ENCODE assay signal across 16 cellular contexts in the genomic region with DNA sequence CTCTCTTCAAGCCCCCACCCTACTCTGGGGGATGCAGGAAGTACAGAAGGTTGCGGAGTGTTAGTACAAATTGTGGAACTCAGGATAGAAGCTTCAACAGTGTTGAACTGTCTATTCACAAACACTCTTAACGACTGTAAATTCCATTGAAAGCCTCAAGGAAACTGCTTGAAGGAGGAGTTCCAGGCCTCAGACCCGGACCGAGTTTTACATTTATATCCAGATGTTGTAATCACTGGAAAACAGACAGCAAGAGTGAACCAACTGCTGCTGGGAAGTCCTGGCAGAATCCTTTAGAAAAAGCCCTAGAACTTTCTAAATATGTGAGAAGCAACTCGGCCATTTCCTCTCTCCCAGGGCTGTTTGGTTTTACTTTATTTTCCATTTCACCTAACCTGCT.
DNase-seq lines count a peak whose midpoint lies in the region; ATAC-seq and TF ChIP-seq lines count a peak whose summit lies in the region.
"Had no signal": no experiment of that assay in that cellular context is flagged by ENCODE, and none has a peak within 500 bp of the region (broad histone marks: within the 10 kb centered on the region; RNA-seq: fewer than 3 reads in every experiment).

No MANE protein-coding gene starts in this region.

- ATAC-seq in GM18498 (IDR thresholded peaks at IDR 0.05; ENCODE audit: unreplicated experiment) (no peak), HG02973 (IDR thresholded peaks at IDR 0.05; ENCODE audit: unreplicated experiment) (no peak), natural killer cell (no peak)
- ATAC-seq: GM12878; naive thymus-derived CD8-positive, alpha-beta T cell had no signal

- no peak overlapping the region for H3K27ac Mint-ChIP-seq in natural killer cell
- H3K27ac Mint-ChIP-seq: endodermal cell; stimulated activated naive CD8-positive, alpha-beta T cell treated with anti-CD3 and anti-CD28 coated beads, Interleukin-15, Interleukin-2, amounts not matched to agents 100 ng/mL and 50 ng/mL, for 24 hours had no signal

- H3K27ac ChIP-seq in muscle layer of colon (ENCODE audit: low read depth, low read length) (peak overlapping the region; percentile 62), tibial artery (peak overlapping the region; percentile 56 to 75)

- intact Hi-C loops in tibial artery (cut with DNase I; ENCODE audit: low total_unique reads) (no loop called here), natural killer cell (cut with micrococcal nuclease) (no loop called here)

- peaks cover 10% of the 10 kb centered on the region for H3K36me3 Mint-ChIP-seq in natural killer cell
- H3K36me3 Mint-ChIP-seq: CD14-positive monocyte; naive thymus-derived CD8-positive, alpha-beta T cell had no signal

- H3K9me3 ChIP-seq in muscle layer of colon (ENCODE audit: low read length): no peaks in the 10 kb centered on the region
- H3K9me3 ChIP-seq in tibial artery: no peaks in the 10 kb centered on the region
- H3K9me3 ChIP-seq: right lobe of liver had no signal

- peaks cover 2% of the 10 kb centered on the region in 2 donors for H3K9me3 Mint-ChIP-seq in natural killer cell
- H3K9me3 Mint-ChIP-seq: endodermal cell; stimulated activated naive CD8-positive, alpha-beta T cell treated with anti-CD3 and anti-CD28 coated beads, Interleukin-15, Interleukin-2, amounts not matched to agents 100 ng/mL and 50 ng/mL, for 24 hours had no signal

- H3K27me3 Mint-ChIP-seq in natural killer cell (ENCODE audit: low read depth in 2 of 2): peaks cover 2 to 20% of the 10 kb centered on the region in 2 donors

- H3K4me3 ChIP-seq in fibroblast of mammary gland (ENCODE audit: control insufficient read depth, low read depth, low read length): no peak overlapping the region
- no peak overlapping the region for H3K4me3 ChIP-seq in muscle layer of colon (ENCODE audit: low read depth in 1 of 2, low read length in 2 of 2)
- no peak overlapping the region for H3K4me3 ChIP-seq in tibial artery
- H3K4me3 ChIP-seq: GM12878, right lobe of liver had no signal

- H3K4me3 Mint-ChIP-seq in natural killer cell: no peak overlapping the region
- H3K4me3 Mint-ChIP-seq: CD14-positive monocyte; endodermal cell; naive thymus-derived CD8-positive, alpha-beta T cell; stimulated activated naive CD8-positive, alpha-beta T cell treated with anti-CD3 and anti-CD28 coated beads, Interleukin-15, Interleukin-2, amounts not matched to agents 100 ng/mL and 50 ng/mL, for 24 hours had no signal

- peak overlapping the region; percentile 31 for H3K9ac ChIP-seq in muscle layer of colon (ENCODE audit: low read length)

- H3K27me3 ChIP-seq in muscle layer of colon (ENCODE audit: control insufficient read depth in 1 of 2, insufficient read depth in 2 of 2, low read length in 2 of 2) (no peaks in the 10 kb centered on the region), tibial artery (no peaks in the 10 kb centered on the region)
- H3K27me3 ChIP-seq: right lobe of liver had no signal

- H3K36me3 ChIP-seq in muscle layer of colon (ENCODE audit: insufficient read depth, low read length): no peaks in the 10 kb centered on the region
- peaks cover 2 to 9% (median 7%) of the 10 kb centered on the region in 3 donors for H3K36me3 ChIP-seq in tibial artery
- H3K36me3 ChIP-seq: right lobe of liver had no signal

- no peaks in the 10 kb centered on the region for H3K4me1 Mint-ChIP-seq in natural killer cell
- H3K4me1 Mint-ChIP-seq: naive thymus-derived CD8-positive, alpha-beta T cell had no signal

- H3K4me1 ChIP-seq in muscle layer of colon (ENCODE audit: insufficient read depth, low read length) (peaks cover 19% of the 10 kb centered on the region), tibial artery (peaks cover 0 to 20% (median 10%) of the 10 kb centered on the region in 4 donors)

- DNase-seq in GM04504 (ENCODE audit: low read depth) (peak; percentile 17), fibroblast of mammary gland (ENCODE audit: low read depth) (peak; percentile 10), tibial artery (peak in 1 of 2 donors; percentile 48), NCI-H446 treated with DMSO at 0.1 percent for 48 hours (lab: John Stamatoyannopoulos, UW) (no peak), natural killer cell (no peak)
- DNase-seq: endodermal cell; kidney glomerular epithelial cell; naive thymus-derived CD8-positive, alpha-beta T cell; NCI-H2029; right lobe of liver had no signal

- TF ChIP-seq CTCF in fibroblast of mammary gland (conservative IDR thresholded peaks at IDR 0.05; ENCODE audit: control insufficient read depth, insufficient read depth, low read depth, low read length) (no peak), tibial artery (IDR thresholded peaks at IDR 0.05) (no peak), natural killer cell (IDR thresholded peaks at IDR 0.05) (no peak)

Comparison
In these comparisons a context has a peak if more than half of its experiments do, and no peak if none do; other contexts are left out.
1. DNase-seq: peak in GM04504 (single experiment) and fibroblast of mammary gland (single experiment); none in NCI-H446 treated with DMSO at 0.1 percent for 48 hours (single experiment) and natural killer cell (single experiment).